ENCODE assay signal across 16 cellular contexts in the genomic region with DNA sequence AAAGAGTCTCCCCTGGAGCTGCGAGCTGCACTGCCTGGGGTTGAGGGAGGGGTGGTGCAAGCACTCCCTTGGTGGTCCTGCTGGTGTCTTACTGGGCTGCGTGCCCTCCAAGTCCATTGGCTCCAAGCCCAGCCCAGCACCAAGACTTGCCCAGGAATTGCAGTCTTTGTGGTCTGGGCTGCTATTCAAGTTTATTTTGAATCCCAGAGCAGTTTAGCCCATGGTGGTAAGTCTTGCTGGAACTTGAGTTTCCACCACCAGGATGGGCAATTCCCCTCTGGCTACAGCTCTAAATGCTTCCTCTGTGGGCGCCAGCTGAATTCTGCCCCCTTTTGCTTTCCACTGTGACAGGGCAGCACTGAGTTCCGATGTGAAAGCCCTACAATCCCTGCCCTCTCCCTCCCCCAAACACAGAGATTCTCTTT. TPM values are rescaled to one million over a fixed set of nuclear protein-coding genes. Genes with fewer than 3 reads are reported as not detected.
DNase-seq lines count a peak whose midpoint lies in the region; ATAC-seq, FAIRE-seq and TF ChIP-seq lines count a peak whose summit lies in the region.
"Had no signal": no experiment of that assay in that cellular context is flagged by ENCODE, and none has a peak within 500 bp of the region (broad histone marks: within the 10 kb centered on the region; RNA-seq: fewer than 3 reads in every experiment).

No MANE protein-coding gene starts in this region.

- FAIRE-seq in keratinocyte (lab: Jason Lieb, UNC): no peak
- FAIRE-seq: endothelial cell of umbilical vein had no signal

- peaks cover 60% of the 10 kb centered on the region for H3K79me2 ChIP-seq in mammary epithelial cell (ENCODE audit: insufficient read depth, low read length)
- H3K79me2 ChIP-seq in keratinocyte (ENCODE audit: control insufficient read depth, insufficient read depth, low read length): peaks cover 16% of the 10 kb centered on the region

- H3K9ac ChIP-seq in mammary epithelial cell (ENCODE audit: insufficient read depth, low read length): peak overlapping the region; percentile 33
- H3K9ac ChIP-seq in keratinocyte (ENCODE audit: control insufficient read depth, extremely low read depth, insufficient read depth, low read length): no peak overlapping the region

- H3K27me3 ChIP-seq in A673 (replicated peaks; ENCODE audit: insufficient read depth, low read depth, low read length, poor library complexity) (no peaks in the 10 kb centered on the region), mammary epithelial cell (ENCODE audit: insufficient read depth, low read length) (no peaks in the 10 kb centered on the region), keratinocyte (ENCODE audit: control insufficient read depth, extremely low read depth, insufficient read depth, low read length) (no peaks in the 10 kb centered on the region)

- H3K9me3 ChIP-seq in A673 (ENCODE audit: low read depth, low read length, poor library complexity, severe bottlenecking): peaks cover 2% of the 10 kb centered on the region
- no peaks in the 10 kb centered on the region for H3K9me3 ChIP-seq in mammary epithelial cell (replicated peaks; ENCODE audit: insufficient read depth, low read length)
- no peaks in the 10 kb centered on the region for H3K9me3 ChIP-seq in keratinocyte (ENCODE audit: control insufficient read depth, low read depth, low read length)

- H4K20me1 ChIP-seq in mammary epithelial cell (ENCODE audit: insufficient read depth, low read length): no peaks in the 10 kb centered on the region
- no peaks in the 10 kb centered on the region for H4K20me1 ChIP-seq in keratinocyte (ENCODE audit: control insufficient read depth, extremely low read depth, insufficient read depth, low read length)

- POLR2A ChIA-PET in A673 (lab: Charles Lee; ENCODE audit: low non-redundant PET): no interaction called here

- H3K9me1 ChIP-seq in keratinocyte (ENCODE audit: control insufficient read depth, extremely low read depth, insufficient read depth, low read length): no peaks in the 10 kb centered on the region

- H3K4me1 ChIP-seq in A673 (ENCODE audit: insufficient read depth, low read length, poor library complexity, severe bottlenecking) (peaks cover 41% of the 10 kb centered on the region), mammary epithelial cell (ENCODE audit: insufficient read depth, low read length) (peaks cover 25% of the 10 kb centered on the region), keratinocyte (ENCODE audit: control insufficient read depth, extremely low read depth, insufficient read depth, low read length) (peaks cover 9% of the 10 kb centered on the region)

- 4% methylated on average over 3 of the region's 4 CpGs for WGBS in mammary epithelial cell (ENCODE audit: low coverage, missing lambda C conversion rate)

- ATAC-seq in GM18517 (IDR thresholded peaks at IDR 0.05; ENCODE audit: unreplicated experiment) (no peak), GM19035 (IDR thresholded peaks at IDR 0.05; ENCODE audit: unreplicated experiment) (no peak)
- ATAC-seq: activated CD8-positive, alpha-beta T cell treated with anti-CD3 and anti-CD28 coated beads, Interleukin-2, amount 10 ng/mL, durations not matched to agents 7 days and 5 days; Right ventricle myocardium inferior had no signal

- H3K4me3 ChIP-seq in A673 (ENCODE audit: low read depth, low read length, poor library complexity, severe bottlenecking): no peak overlapping the region
- peak overlapping the region in 1 of 3 experiments; percentile 22 for H3K4me3 ChIP-seq in mammary epithelial cell (replicated peaks in 1 of 3; ENCODE audit: insufficient read depth in 1 of 3, low read depth in 2 of 3, low read length in 3 of 3)
- no peak overlapping the region for H3K4me3 ChIP-seq in keratinocyte (ENCODE audit: control insufficient read depth in 2 of 3, extremely low read depth in 1 of 3, insufficient read depth in 2 of 3, low read depth in 1 of 3, low read length in 3 of 3)

- TF ChIP-seq CTCF in A673 (conservative IDR thresholded peaks at IDR 0.05; ENCODE audit: low read depth, low read length): no peak
- TF ChIP-seq CTCF in mammary epithelial cell (conservative IDR thresholded peaks at IDR 0.05 in 1 of 2, IDR thresholded peaks at IDR 0.05 in 1 of 2; ENCODE audit: extremely low read depth in 1 of 2, insufficient read depth in 1 of 2, low read depth in 1 of 2, low read length in 2 of 2): peak in 1 of 2 donors; percentile 1
- no peak for TF ChIP-seq CTCF in keratinocyte (optimal IDR thresholded peaks at IDR 0.05 in 1 of 3, IDR thresholded peaks at IDR 0.05 in 1 of 3, conservative IDR thresholded peaks at IDR 0.05 in 1 of 3; ENCODE audit: extremely low read depth in 1 of 3, insufficient read depth in 2 of 3, low read length in 3 of 3)

- H3K4me2 ChIP-seq in mammary epithelial cell (ENCODE audit: insufficient read depth, low read depth, low read length): peak overlapping the region; percentile 84
- peak overlapping the region; percentile 24 for H3K4me2 ChIP-seq in keratinocyte (ENCODE audit: control insufficient read depth, extremely low read depth, insufficient read depth, low read depth, low read length)

- dilution Hi-C loops in mammary epithelial cell (cut with HindIII; ENCODE audit: low sequenced_read_pairs): no loop called here
- dilution Hi-C loops in keratinocyte (cut with MboI; ENCODE audit: extremely low pct_ligation_motif_present, low sequenced_read_pairs): no loop called here

- peak overlapping the region; percentile 24 for H3K27ac ChIP-seq in A673 (ENCODE audit: low read depth, low read length, poor library complexity, severe bottlenecking)
- peak overlapping the region; percentile 23 for H3K27ac ChIP-seq in mammary epithelial cell (ENCODE audit: insufficient read depth, low read depth, low read length)
- no peak overlapping the region for H3K27ac ChIP-seq in keratinocyte (ENCODE audit: control insufficient read depth, insufficient read depth, low read length)

- DNase-seq in A673 (ENCODE audit: low spot score) (peak; percentile 48), HT1080 (ENCODE audit: low read depth) (peak; percentile 3), mammary epithelial cell (peak; percentile 62), keratinocyte (ENCODE audit: low read depth, low spot score) (no peak), ecto neural progenitor cell (ENCODE audit: low spot score) (no peak), NCI-H2227 (lab: John Stamatoyannopoulos, UW; ENCODE audit: unreplicated experiment) (no peak)
- DNase-seq: activated CD8-positive, alpha-beta T cell treated with anti-CD3 and anti-CD28 coated beads, Interleukin-2, amount 10 ng/mL, durations not matched to agents 7 days and 5 days; activated effector memory CD4-positive, alpha-beta T cell treated with anti-CD3 and anti-CD28 coated beads, Interleukin-2, amount 50 U/mL, for 16 hours; AML-193; NCI-H1417; NCI-H748 treated with DMSO at 0.1 percent for 48 hours; occipital lobe had no signal

- no TSS peak for BruUV-seq in A673 (replicated peaks; lab: Mats Ljungman, UMichigan)
- no TSS peak for BruUV-seq in mammary epithelial cell (replicated peaks; lab: Mats Ljungman, UMichigan)

- in situ Hi-C loops in mammary epithelial cell (cut with MboI; ENCODE audit: low sequenced_read_pairs in 2 of 2): no loop called here

- H3K36me3 ChIP-seq in A673 (ENCODE audit: insufficient read depth, low read length, poor library complexity, severe bottlenecking): no peaks in the 10 kb centered on the region
- no peaks in the 10 kb centered on the region for H3K36me3 ChIP-seq in mammary epithelial cell (ENCODE audit: insufficient read depth, low read length)
- H3K36me3 ChIP-seq in keratinocyte (ENCODE audit: control insufficient read depth in 2 of 2, extremely low read depth in 1 of 2, insufficient read depth in 2 of 2, low read length in 2 of 2): no peaks in the 10 kb centered on the region

- H2AFZ ChIP-seq in mammary epithelial cell (ENCODE audit: low read depth, low read length) (peak overlapping the region; percentile 72), keratinocyte (ENCODE audit: control insufficient read depth, low read length) (no peak overlapping the region)

- intact Hi-C loops in A673 (cut with micrococcal nuclease; ENCODE audit: unreplicated experiment): no loop called here
- intact Hi-C loops in mammary epithelial cell (cut with micrococcal nuclease): no loop called here

- CTCF ChIA-PET in A673 (lab: Charles Lee) (no interaction called here), mammary epithelial cell (lab: Charles Lee; ENCODE audit: low non-redundant PET) (no interaction called here)

RNA-seq across cellular contexts. Expression of a gene that starts 25.1 kb away (rescaled TPM):
- 30.4 and 35.5 TPM in 2 replicates for total RNA-seq in A673 (2021)
- 21.9 and 27.0 TPM in 2 replicates for total RNA-seq in HT1080 (2014; rRNA removed; shearing (Covaris generic))
- polyA plus RNA-seq in HT1080 (2015; cell fraction: cytosol; rRNA removed): 35.3 and 42.8 TPM in 2 replicates
- polyA plus RNA-seq in HT1080 (2015; cell fraction: nucleus; rRNA removed): 31.6 and 31.7 TPM in 2 replicates
- total RNA-seq in mammary epithelial cell: 10 to 100 TPM; 28.4 to 49.2 TPM
- 36.8 TPM for polyA plus RNA-seq in mammary epithelial cell
- polyA minus RNA-seq in mammary epithelial cell: 21.4 TPM
- polyA plus RNA-seq in keratinocyte: 35.1 to 42.3 TPM (median 37.3 TPM) in 3 replicates
- polyA plus RNA-seq in keratinocyte (2011; ENCODE audit: low read depth): 17.0 TPM
- polyA plus RNA-seq in keratinocyte (2011; cell fraction: cytosol; rRNA removed): 28.5 and 50.5 TPM in 2 replicates
- polyA plus RNA-seq in keratinocyte (2011; cell fraction: nucleus; rRNA removed): 48.0 and 52.9 TPM in 2 replicates
- polyA plus RNA-seq in keratinocyte (2012; ENCODE audit: low replicate concordance): 18.8 and 23.6 TPM in 2 replicates
- 8.5 to 28.1 TPM (median 21.5 TPM) in 3 replicates for polyA minus RNA-seq in keratinocyte
- polyA minus RNA-seq in keratinocyte (2011; cell fraction: cytosol; rRNA and poly(A)+ RNA removed): 18.0 TPM
- polyA minus RNA-seq in keratinocyte (2011; cell fraction: nucleus; rRNA and poly(A)+ RNA removed): 17.2 and 30.5 TPM in 2 replicates

Comparison
In these comparisons a context has a peak if more than half of its experiments do, and no peak if none do; other contexts are left out.
1. DNase-seq: peak in A673 (single experiment), HT1080 (single experiment) and mammary epithelial cell (single experiment); none in keratinocyte (single experiment), ecto neural progenitor cell (single experiment) and NCI-H2227 (single experiment).